15 cellular contexts compared by ENCODE assay signal in the genomic region with DNA sequence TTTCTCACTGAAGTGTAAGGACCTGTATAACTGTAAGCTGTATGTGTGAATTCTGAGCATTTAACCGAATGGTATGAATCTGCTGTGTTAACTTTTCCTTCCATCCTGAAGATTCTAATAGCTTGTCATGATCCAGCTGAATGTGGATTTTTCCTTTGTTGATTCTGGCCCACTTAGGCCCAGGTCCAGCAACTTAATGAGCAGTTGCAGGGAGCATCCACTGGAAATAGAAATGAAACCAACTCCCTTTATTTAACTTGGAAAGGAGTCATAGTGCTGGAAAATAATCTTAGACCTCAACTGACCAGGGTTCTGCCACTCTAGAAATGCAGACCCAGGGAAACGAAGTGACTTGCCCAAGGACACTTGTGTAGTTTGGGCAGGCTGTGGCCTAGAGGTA.
DNase-seq lines count a peak whose midpoint lies in the region; ATAC-seq and TF ChIP-seq lines count a peak whose summit lies in the region.
"Had no signal": no experiment of that assay in that cellular context is flagged by ENCODE, and none has a peak within 500 bp of the region (broad histone marks: within the 10 kb centered on the region; RNA-seq: fewer than 3 reads in every experiment).

No MANE protein-coding gene starts in this region.

- peaks cover 6% of the 10 kb centered on the region for H3K36me3 Mint-ChIP-seq in neural progenitor cell

- in situ Hi-C loops in astrocyte of the spinal cord (cut with HindIII; ENCODE audit: low sequenced_read_pairs), result no loop called here

- H4K20me1 ChIP-seq in DND-41 (ENCODE audit: insufficient read depth, low read length) (no peaks in the 10 kb centered on the region), neural progenitor cell (ENCODE audit: low read depth) (no peaks in the 10 kb centered on the region)

- H3K4me1 Mint-ChIP-seq in neural progenitor cell, result peaks cover 30% of the 10 kb centered on the region

- TF ChIP-seq CTCF in DND-41 (IDR thresholded peaks at IDR 0.05; ENCODE audit: borderline replicate concordance, extremely low read depth, low read length, poor library complexity, severe bottlenecking), result no peak
- no peak for TF ChIP-seq CTCF in astrocyte of the spinal cord (IDR thresholded peaks at IDR 0.05; ENCODE audit: low read depth, low read length)
- no peak for TF ChIP-seq CTCF in neural progenitor cell (IDR thresholded peaks at IDR 0.05)

- no peak overlapping the region for H3K4me3 ChIP-seq in DND-41 (ENCODE audit: low read depth in 1 of 2, low read length in 2 of 2)
- no peak overlapping the region for H3K4me3 ChIP-seq in astrocyte of the spinal cord (ENCODE audit: low read depth, low read length)
- no peak overlapping the region for H3K4me3 ChIP-seq in neural progenitor cell
- H3K4me3 ChIP-seq: HAP-1 had no signal

- H3K36me3 ChIP-seq in DND-41 (ENCODE audit: insufficient read depth, low read length) (no peaks in the 10 kb centered on the region), neural progenitor cell (no peaks in the 10 kb centered on the region)
- H3K36me3 ChIP-seq: HAP-1 had no signal

- no peak overlapping the region for H3K4me2 ChIP-seq in DND-41 (ENCODE audit: insufficient read depth, low read length)
- H3K4me2 ChIP-seq in neural progenitor cell, result no peak overlapping the region

- H3K9ac ChIP-seq in DND-41 (ENCODE audit: low read depth, low read length) (no peak overlapping the region), neural progenitor cell (no peak overlapping the region)

- H3K9me3 ChIP-seq in DND-41 (ENCODE audit: insufficient read depth, low read length, severe bottlenecking) (no peaks in the 10 kb centered on the region), neural progenitor cell (ENCODE audit: low read depth) (no peaks in the 10 kb centered on the region)
- H3K9me3 ChIP-seq: HAP-1 had no signal

- H3K79me2 ChIP-seq in DND-41 (ENCODE audit: insufficient read depth, low read length) (no peaks in the 10 kb centered on the region), neural progenitor cell (ENCODE audit: low read depth) (no peaks in the 10 kb centered on the region)

- H3K9me3 Mint-ChIP-seq in neural progenitor cell, result no peaks in the 10 kb centered on the region

- H3K27ac Mint-ChIP-seq in neural progenitor cell, result peak overlapping the region; percentile 15

- DNase-seq in DND-41 (no peak), NCI-H2029 (lab: John Stamatoyannopoulos, UW) (peak; percentile 41), astrocyte of the spinal cord (ENCODE audit: low read depth, low spot score) (peak; percentile 19), neural progenitor cell (ENCODE audit: low spot score) (no peak), KG1 (lab: John Stamatoyannopoulos, UW) (no peak), NCI-H146 treated with DMSO at 0.1 percent for 48 hours (lab: John Stamatoyannopoulos, UW; ENCODE audit: unreplicated experiment) (no peak)
- DNase-seq: DMS153, NCI-H1436, NCI-H2081 treated with DMSO at 0.1 percent for 48 hours, NCI-H2227 treated with DMSO at 0.1 percent for 48 hours, NCI-H524, Right ventricle myocardium superior had no signal

- H3F3A ChIP-seq in neural progenitor cell (ENCODE audit: low read depth), result peaks cover 13% of the 10 kb centered on the region

- H3K27me3 Mint-ChIP-seq in neural progenitor cell (ENCODE audit: insufficient read depth, low read depth), result peaks cover 3% of the 10 kb centered on the region

- H2AFZ ChIP-seq in DND-41 (ENCODE audit: low read depth, low read length) (peak overlapping the region; percentile 34; the same call in 1 of the 2 replicates), neural progenitor cell (replicated peaks) (no peak overlapping the region)

- peaks cover 14% of the 10 kb centered on the region for H3K4me1 ChIP-seq in DND-41 (ENCODE audit: insufficient read depth, low read length)
- H3K4me1 ChIP-seq in neural progenitor cell, result peaks cover 29% of the 10 kb centered on the region
- H3K4me1 ChIP-seq: HAP-1 had no signal

- no peaks in the 10 kb centered on the region for H3K27me3 ChIP-seq in DND-41 (ENCODE audit: insufficient read depth, low read length, poor library complexity)
- no peaks in the 10 kb centered on the region for H3K27me3 ChIP-seq in neural progenitor cell

- H3K4me3 Mint-ChIP-seq in neural progenitor cell, result no peak overlapping the region

- H3K27ac ChIP-seq in DND-41 (ENCODE audit: low read length), result 0 out of 2 replicates have a peak overlapping the region, but pooled peaks have one; percentile 8
- H3K27ac ChIP-seq in neural progenitor cell, result no peak overlapping the region
- H3K27ac ChIP-seq: C4-2B had no signal

- no peak for ATAC-seq in DND-41 (ENCODE audit: insufficient read depth, low read depth)
- ATAC-seq in GM18870 (IDR thresholded peaks at IDR 0.05; ENCODE audit: unreplicated experiment), result no peak

Comparison
In these comparisons a context has a peak if more than half of its experiments do, and no peak if none do; other contexts are left out.
1. DNase-seq: peak in NCI-H2029 (single experiment) and astrocyte of the spinal cord (single experiment); none in DND-41 (single experiment), neural progenitor cell (single experiment), KG1 (single experiment) and NCI-H146 treated with DMSO at 0.1 percent for 48 hours (single experiment).